ENCODE assay signal across 12 cellular contexts in the genomic region with DNA sequence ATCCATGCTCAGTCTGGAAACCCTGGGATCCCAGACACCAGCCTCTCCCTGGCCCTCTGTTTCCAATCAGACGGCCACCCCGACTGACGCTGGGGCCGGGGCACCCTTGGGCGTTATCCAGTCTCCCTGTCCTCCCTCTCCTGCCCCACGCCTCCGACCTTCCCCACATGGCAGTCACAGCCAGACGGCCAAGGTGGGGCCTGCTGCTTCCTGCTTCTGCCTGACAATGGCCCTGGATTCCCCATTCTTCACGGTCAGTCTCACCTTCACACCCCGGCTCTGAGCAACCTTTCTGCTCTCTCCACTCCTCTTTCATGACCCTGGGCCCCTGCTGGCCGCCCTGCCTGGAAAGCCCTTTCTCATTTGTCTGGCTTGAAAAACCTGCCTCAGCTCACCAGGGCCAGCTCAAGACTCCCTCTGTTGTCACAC. TPM values are rescaled to one million over a fixed set of nuclear protein-coding genes. Genes with fewer than 3 reads are reported as not detected.
DNase-seq lines count a peak whose midpoint lies in the region; ATAC-seq, FAIRE-seq and TF ChIP-seq lines count a peak whose summit lies in the region.
"Had no signal": no experiment of that assay in that cellular context is flagged by ENCODE, and none has a peak within 500 bp of the region (broad histone marks: within the 10 kb centered on the region; RNA-seq: fewer than 3 reads in every experiment).

No MANE protein-coding gene starts in this region.

- H3K36me3 Mint-ChIP-seq in Calu3 (ENCODE audit: insufficient read depth, unreplicated experiment): peaks cover 15% of the 10 kb centered on the region
- no peaks in the 10 kb centered on the region for H3K36me3 Mint-ChIP-seq in activated CD8-positive, alpha-beta T cell treated with anti-CD3 and anti-CD28 coated beads for 36 hours (ENCODE audit: low read depth)

- POLR2A ChIA-PET in activated CD8-positive, alpha-beta T cell treated with anti-CD3 and anti-CD28 coated beads for 36 hours (lab: Charles Lee): no interaction called here
- POLR2A ChIA-PET in HepG2 (lab: Yijun Ruan, JAX): no interaction called here

- ATAC-seq in activated CD8-positive, alpha-beta T cell treated with anti-CD3 and anti-CD28 coated beads for 36 hours: peak; percentile 1
- ATAC-seq in HepG2: peak; percentile 4; the same call in 2 of the 3 replicates

- H3K4me3 Mint-ChIP-seq in Calu3 (ENCODE audit: low read depth, unreplicated experiment): peak overlapping the region; percentile 72
- no peak overlapping the region for H3K4me3 Mint-ChIP-seq in activated CD8-positive, alpha-beta T cell treated with anti-CD3 and anti-CD28 coated beads for 36 hours

- no peak for TF ChIP-seq EP300 in HepG2 (IDR thresholded peaks at IDR 0.05; ENCODE audit: low read depth in 2 of 2, low read length in 2 of 2)
- TF ChIP-seq EP300 in HepG2 (CRISPR knock-in tag; IDR thresholded peaks at IDR 0.05; ENCODE audit: borderline replicate concordance): no peak
- no peak for TF ChIP-seq EP300 in sigmoid colon (IDR thresholded peaks at IDR 0.05)

- 74% methylated on average over 11 of the region's 11 CpGs for WGBS in HepG2 (ENCODE audit: low lambda C conversion rate)
- 66 to 71% methylated on average over 11 of the region's 11 CpGs for WGBS in sigmoid colon, 2 donors

- no peaks in the 10 kb centered on the region for H3K9me3 ChIP-seq in BLaER1 treated with 17β-estradiol and CSF1 and Interleukin-3, amounts not matched to agents 10 nM and 100 nM (replicated peaks in 1 of 11)
- no peaks in the 10 kb centered on the region for H3K9me3 ChIP-seq in HepG2 (ENCODE audit: low read length)
- no peaks in the 10 kb centered on the region for H3K9me3 ChIP-seq in sigmoid colon
- H3K9me3 ChIP-seq: Caco-2, colonic mucosa, neutrophil had no signal

- peak overlapping the region in 2 of 11 experiments; percentile 17 to 47; a peak in 2 of 22 replicates for H3K9ac ChIP-seq in BLaER1 treated with 17β-estradiol and CSF1 and Interleukin-3, amounts not matched to agents 10 nM and 100 nM
- H3K9ac ChIP-seq in HepG2 (ENCODE audit: insufficient read depth, low read depth, low read length): no peak overlapping the region

- H4K20me1 ChIP-seq in BLaER1 treated with 17β-estradiol and CSF1 and Interleukin-3, amounts not matched to agents 10 nM and 100 nM: peaks cover 0 to 26% (median 0%) of the 10 kb centered on the region in 11 experiments; a peak in 7 of 22 replicates
- peaks cover 44% of the 10 kb centered on the region; the same call in 1 of the 2 replicates for H4K20me1 ChIP-seq in HepG2 (ENCODE audit: insufficient read depth, low read length)

- H3K27ac Mint-ChIP-seq in Calu3 (ENCODE audit: unreplicated experiment): peak overlapping the region; percentile 45
- peak overlapping the region; percentile 87 for H3K27ac Mint-ChIP-seq in activated CD8-positive, alpha-beta T cell treated with anti-CD3 and anti-CD28 coated beads for 36 hours

- peaks cover 21 to 33% (median 27%) of the 10 kb centered on the region in 11 experiments for H3K27me3 ChIP-seq in BLaER1 treated with 17β-estradiol and CSF1 and Interleukin-3, amounts not matched to agents 10 nM and 100 nM
- no peaks in the 10 kb centered on the region for H3K27me3 ChIP-seq in HepG2 (ENCODE audit: control insufficient read depth in 1 of 2, insufficient read depth in 2 of 2, low read length in 2 of 2)
- peaks cover 0 to 48% (median 2%) of the 10 kb centered on the region in 3 donors for H3K27me3 ChIP-seq in sigmoid colon
- H3K27me3 ChIP-seq: colonic mucosa had no signal

- H3K9me3 Mint-ChIP-seq in Calu3 (ENCODE audit: low read depth, unreplicated experiment): no peaks in the 10 kb centered on the region
- no peaks in the 10 kb centered on the region for H3K9me3 Mint-ChIP-seq in activated CD8-positive, alpha-beta T cell treated with anti-CD3 and anti-CD28 coated beads for 36 hours

- no peak for TF ChIP-seq RAD21 in HepG2 (CRISPR knock-in tag; IDR thresholded peaks at IDR 0.05)

- no peak for FAIRE-seq in HepG2 (lab: Jason Lieb, UNC)
- FAIRE-seq: H54 had no signal

- H3K4me2 ChIP-seq in BLaER1 treated with 17β-estradiol and CSF1 and Interleukin-3, amounts not matched to agents 10 nM and 100 nM: peak overlapping the region; percentile 77 to 99 (median 95); a peak in 21 of 22 replicates
- no peak overlapping the region for H3K4me2 ChIP-seq in HepG2 (ENCODE audit: low read depth, low read length)

- H2AFZ ChIP-seq in HepG2 (ENCODE audit: low read length): no peak overlapping the region

- DNase-seq in Calu3 (peak; percentile 27), HepG2 (ENCODE audit: low spot score) (no peak), coronary artery (ENCODE audit: low spot score) (no peak), sigmoid colon (no peak), NCI-H524 (lab: John Stamatoyannopoulos, UW) (no peak)
- DNase-seq in activated CD8-positive, alpha-beta T cell treated with anti-CD3 and anti-CD28 coated beads for 36 hours: peak; percentile 19
- DNase-seq: Caco-2, colonic mucosa, Karpas-422 had no signal

- in situ Hi-C loops in HepG2 (cut with HindIII; ENCODE audit: extremely low pct_ligation_motif_present, low pct_unique_long_range_greater_than_20kb): no loop called here

- peaks cover 83% of the 10 kb centered on the region for H3K79me2 ChIP-seq in HepG2 (ENCODE audit: insufficient read depth, low read length)

- H3K36me3 ChIP-seq in BLaER1 treated with 17β-estradiol and CSF1 and Interleukin-3, amounts not matched to agents 10 nM and 100 nM: no peaks in the 10 kb centered on the region
- H3K36me3 ChIP-seq in HepG2 (replicated peaks in 1 of 2; ENCODE audit: control insufficient read depth in 1 of 2, insufficient read depth in 2 of 2, low read length in 2 of 2) (peaks cover 2 to 8% of the 10 kb centered on the region in 2 experiments; a peak in 3 of 5 replicates), sigmoid colon (no peaks in the 10 kb centered on the region)
- H3K36me3 ChIP-seq: colonic mucosa, neutrophil had no signal

- no peak overlapping the region for H3K4me3 ChIP-seq in BLaER1 treated with 17β-estradiol and CSF1 and Interleukin-3, amounts not matched to agents 10 nM and 100 nM
- no peak overlapping the region for H3K4me3 ChIP-seq in HepG2 (replicated peaks in 1 of 3; ENCODE audit: insufficient read depth in 1 of 3, low read depth in 2 of 3, low read length in 3 of 3)
- H3K4me3 ChIP-seq in coronary artery: no peak overlapping the region
- H3K4me3 ChIP-seq in sigmoid colon: no peak overlapping the region
- H3K4me3 ChIP-seq: colonic mucosa had no signal

- peak overlapping the region in 8 of 11 experiments; percentile 7 to 80 (median 48); a peak in 11 of 22 replicates for H3K27ac ChIP-seq in BLaER1 treated with 17β-estradiol and CSF1 and Interleukin-3, amounts not matched to agents 10 nM and 100 nM
- H3K27ac ChIP-seq in HepG2 (ENCODE audit: extremely low read length, insufficient read depth, low read length) (no peak overlapping the region), coronary artery (no peak overlapping the region), sigmoid colon (no peak overlapping the region)
- H3K27ac ChIP-seq: colonic mucosa, neutrophil had no signal

- peaks cover 22 to 39% (median 32%) of the 10 kb centered on the region in 10 experiments for H3K4me1 ChIP-seq in BLaER1 treated with 17β-estradiol and CSF1 and Interleukin-3, amounts not matched to agents 10 nM and 100 nM
- H3K4me1 ChIP-seq in HepG2 (ENCODE audit: insufficient read depth, low read length): peaks cover 80% of the 10 kb centered on the region
- no peaks in the 10 kb centered on the region for H3K4me1 ChIP-seq in sigmoid colon
- H3K4me1 ChIP-seq: colonic mucosa had no signal

- BruUV-seq in Calu3 (replicated peaks; lab: Mats Ljungman, UMichigan) (no TSS peak), HepG2 (replicated peaks; lab: Mats Ljungman, UMichigan) (no TSS peak)

- intact Hi-C loops in Calu3 (cut with micrococcal nuclease; ENCODE audit: unreplicated experiment) (no loop called here), HepG2 (cut with micrococcal nuclease; ENCODE audit: unreplicated experiment) (no loop called here), sigmoid colon (cut with DNase I) (no loop called here)
- intact Hi-C loops in activated CD8-positive, alpha-beta T cell treated with anti-CD3 and anti-CD28 coated beads for 36 hours (cut with micrococcal nuclease): no loop called here

- peaks cover 24% of the 10 kb centered on the region for H3K4me1 Mint-ChIP-seq in Calu3 (ENCODE audit: low read depth, unreplicated experiment)
- peaks cover 26% of the 10 kb centered on the region for H3K4me1 Mint-ChIP-seq in activated CD8-positive, alpha-beta T cell treated with anti-CD3 and anti-CD28 coated beads for 36 hours (ENCODE audit: low read depth)

- CTCF ChIA-PET in Calu3 (lab: Charles Lee) (interaction anchor here (1.3 kb wide), 1 partner anchor 139 kb away, joined by 3 read pairs; a partner anchor contains a TSS), HepG2 (lab: Yijun Ruan, JAX; ENCODE audit: low intra/inter-chr PET ratio, low total read pairs) (no interaction called here)
- CTCF ChIA-PET in activated CD8-positive, alpha-beta T cell treated with anti-CD3 and anti-CD28 coated beads for 36 hours (lab: Charles Lee): interaction anchor here (2.9 kb wide), 1 partner anchor 42 kb away, joined by 11 read pairs; no protein-coding TSS in a partner anchor

- H3K27me3 Mint-ChIP-seq in Calu3 (ENCODE audit: unreplicated experiment): no peaks in the 10 kb centered on the region
- H3K27me3 Mint-ChIP-seq in activated CD8-positive, alpha-beta T cell treated with anti-CD3 and anti-CD28 coated beads for 36 hours: peaks cover 16% of the 10 kb centered on the region

- TF ChIP-seq CTCF in Calu3 (IDR thresholded peaks at IDR 0.05; ENCODE audit: unreplicated experiment): no peak
- no peak for TF ChIP-seq CTCF in activated CD8-positive, alpha-beta T cell treated with anti-CD3 and anti-CD28 coated beads for 36 hours (IDR thresholded peaks at IDR 0.05)
- no peak for TF ChIP-seq CTCF in HepG2 (CRISPR knock-in tag; IDR thresholded peaks at IDR 0.05)
- TF ChIP-seq CTCF in coronary artery (IDR thresholded peaks at IDR 0.05): no peak
- no peak for TF ChIP-seq CTCF in sigmoid colon (IDR thresholded peaks at IDR 0.05)

- TF ChIP-seq POLR2A in HepG2 (IDR thresholded peaks at IDR 0.05; ENCODE audit: insufficient read depth in 1 of 2, low read depth in 2 of 2, low read length in 2 of 2) (no peak), sigmoid colon (IDR thresholded peaks at IDR 0.05) (no peak)

RNA-seq across cellular contexts. Expression of a gene that starts 6.6 kb away (rescaled TPM):
- total RNA-seq in Calu3 (2022) (11.6 and 18.4 TPM in 2 replicates), HepG2 (2016; rRNA removed; fragmentation: Illumina TruSeq; extraction: Trizol) (27.1 and 37.9 TPM in 2 replicates), sigmoid colon (1 to 10 TPM; 1.5 to 3.9 (median 2.8) TPM)
- total RNA-seq in activated CD8-positive, alpha-beta T cell treated with anti-CD3 and anti-CD28 coated beads for 36 hours: 1 to 10 TPM; 2.2 to 2.3 TPM
- 28.1 and 31.3 TPM in 2 replicates for total RNA-seq in HepG2 (2016; cell fraction: cytosol; rRNA removed; fragmentation: Illumina TruSeq; extraction: Trizol; ENCODE audit: low read depth)
- 27.0 and 27.4 TPM in 2 replicates for total RNA-seq in HepG2 (2016; cell fraction: insoluble cytoplasmic fraction; rRNA removed; fragmentation: Illumina TruSeq; extraction: Trizol)
- total RNA-seq in HepG2 (2016; cell fraction: membrane; rRNA removed; fragmentation: Illumina TruSeq; extraction: Trizol): 74.8 and 75.1 TPM in 2 replicates
- total RNA-seq in HepG2 (2016; cell fraction: nucleus; rRNA removed; fragmentation: Illumina TruSeq; extraction: Trizol): 9.7 and 12.9 TPM in 2 replicates
- polyA plus RNA-seq in HepG2 (2011; rRNA removed) (64.3 and 69.5 TPM in 2 replicates), sigmoid colon (10 to 100 TPM in 2 of 3 donors, 1 to 10 TPM in 1; 5.2 to 31.9 (median 10.8) TPM)
- 72.9 and 80.9 TPM in 2 replicates for polyA plus RNA-seq in HepG2 (2011; cell fraction: cytosol; rRNA removed)
- 15.1 and 22.2 TPM in 2 replicates for polyA plus RNA-seq in HepG2 (2011; cell fraction: nucleus; rRNA removed)
- polyA plus RNA-seq in HepG2 (2012): 49.1 and 73.9 TPM in 2 replicates
- polyA plus RNA-seq in HepG2 (2016; cell fraction: cytosol; fragmentation: Illumina TruSeq; extraction: Trizol; ENCODE audit: low read depth): 94.4 and 111 TPM in 2 replicates
- polyA plus RNA-seq in HepG2 (2016; cell fraction: insoluble cytoplasmic fraction; fragmentation: Illumina TruSeq; extraction: Trizol; ENCODE audit: low read depth): 59.8 and 79.1 TPM in 2 replicates
- polyA plus RNA-seq in HepG2 (2016; cell fraction: membrane; fragmentation: Illumina TruSeq; extraction: Trizol; ENCODE audit: low read depth): 164 and 165 TPM in 2 replicates
- polyA plus RNA-seq in HepG2 (2016; cell fraction: nucleus; fragmentation: Illumina TruSeq; extraction: Trizol; ENCODE audit: insufficient read depth, low read depth): 39.1 and 40.5 TPM in 2 replicates
- 0.07 and 47.0 TPM in 2 replicates for polyA minus RNA-seq in HepG2 (2011; rRNA and poly(A)+ RNA removed; ENCODE audit: low replicate concordance)
- 35.9 and 45.7 TPM in 2 replicates for polyA minus RNA-seq in HepG2 (2011; cell fraction: cytosol; rRNA and poly(A)+ RNA removed)
- 7.2 and 9.6 TPM in 2 replicates for polyA minus RNA-seq in HepG2 (2011; cell fraction: nucleus; rRNA and poly(A)+ RNA removed)

Comparison
In these comparisons a context has a peak if more than half of its experiments do, and no peak if none do; other contexts are left out.
1. H3K27ac ChIP-seq: peak in BLaER1 treated with 17β-estradiol and CSF1 and Interleukin-3, amounts not matched to agents 10 nM and 100 nM (8 of 11); none in HepG2 (single experiment), coronary artery (0 of 2) and sigmoid colon (0 of 4).
2. DNase-seq: peak in Calu3 (single experiment) and activated CD8-positive, alpha-beta T cell treated with anti-CD3 and anti-CD28 coated beads for 36 hours (single experiment); none in HepG2 (single experiment), coronary artery (single experiment), sigmoid colon (single experiment) and NCI-H524 (0 of 2).